Comparison of ENCODE assay signal across 10 cellular contexts in the genomic region with DNA sequence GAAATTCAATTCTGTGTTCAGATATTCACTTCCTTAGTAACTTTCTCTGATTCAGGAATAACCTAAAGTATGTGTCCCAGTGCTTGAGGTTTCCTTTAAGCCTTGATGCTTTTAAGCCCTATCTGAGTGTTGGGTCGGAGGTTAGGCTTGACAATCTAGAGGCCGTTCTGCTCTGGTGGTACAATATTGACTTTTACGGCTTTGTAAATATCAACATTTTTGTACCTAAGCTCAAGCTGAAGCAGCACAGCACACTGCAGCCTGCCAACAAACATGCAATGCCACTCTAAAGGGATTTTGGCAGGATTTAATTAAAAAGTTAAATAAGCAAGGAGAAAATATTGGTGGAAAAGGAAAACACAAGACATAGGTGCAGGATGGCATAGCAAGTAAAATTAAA.
"Had no signal": no experiment of that assay in that cellular context is flagged by ENCODE, and none has a peak within 500 bp of the region (broad histone marks: within the 10 kb centered on the region; RNA-seq: fewer than 3 reads in every experiment).

No MANE protein-coding gene starts in this region.

- H3K27ac ChIP-seq: dorsolateral prefrontal cortex, esophagus muscularis mucosa, testis, uterus had no signal

- H3K4me3 ChIP-seq: dorsolateral prefrontal cortex, esophagus muscularis mucosa, testis, uterus had no signal

- H3K9me3 ChIP-seq: esophagus muscularis mucosa, testis, uterus had no signal

- H3K4me1 ChIP-seq: testis, uterus had no signal

- H3K27me3 ChIP-seq: dorsolateral prefrontal cortex, esophagus muscularis mucosa, testis, uterus had no signal

- DNase-seq: activated CD4-positive, alpha-beta T cell treated with anti-CD3 and anti-CD28 coated beads for 4 hours; activated naive CD4-positive, alpha-beta T cell treated with Interleukin-2 at 50 U/mL for 16 hours; activated naive CD8-positive, alpha-beta T cell treated with anti-CD3 and anti-CD28 coated beads, Interleukin-2, amount 50 U/mL, for 24 hours; dorsolateral prefrontal cortex; stimulated activated CD4-positive, alpha-beta T cell treated with anti-CD3 and anti-CD28 coated beads, Interleukin-15, amount 100 ng/mL, for 24 hours; stimulated activated CD4-positive, alpha-beta T cell treated with anti-CD3 and anti-CD28 coated beads, Interleukin-4, amount 100 ng/mL, for 4 hours; stimulated activated naive CD8-positive, alpha-beta T cell treated with anti-CD3 and anti-CD28 coated beads, Interleukin-15, amount 100 ng/mL, for 72 hours; testis; uterus had no signal

- H3K36me3 ChIP-seq: esophagus muscularis mucosa, uterus had no signal

- ATAC-seq: activated naive CD8-positive, alpha-beta T cell treated with anti-CD3 and anti-CD28 coated beads, Interleukin-2, amount 50 U/mL, for 24 hours; stimulated activated naive CD8-positive, alpha-beta T cell treated with anti-CD3 and anti-CD28 coated beads, Interleukin-15, amount 100 ng/mL, for 72 hours had no signal
